Comparison of ENCODE assay signal across 1 cellular context in the genomic region with DNA sequence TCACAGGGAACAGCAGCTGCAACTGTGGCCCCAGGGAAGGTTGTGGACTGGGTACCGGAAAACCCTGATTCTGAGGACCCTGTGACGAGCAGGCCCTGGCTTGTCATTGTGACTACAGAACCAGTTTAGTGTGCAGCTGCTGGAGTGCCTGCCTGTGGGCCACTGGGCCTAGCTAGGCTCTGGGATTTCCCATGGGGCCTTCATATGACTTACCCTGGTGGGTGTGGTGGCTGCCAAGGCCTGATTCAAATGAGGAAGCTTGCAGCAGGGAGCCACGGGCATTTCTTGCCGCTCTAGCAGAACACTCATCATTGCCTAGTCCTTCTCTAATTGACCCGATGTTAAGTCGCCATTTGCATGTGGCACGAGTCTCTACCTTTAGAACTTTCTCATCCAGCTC.
TF ChIP-seq lines count a peak whose summit lies in the region.

No MANE protein-coding gene starts in this region.

TF ChIP-seq in GM23338, 12 proteins besides CTCF, POLR2A, EP300 and RAD21 (continued from another document):
- TF ChIP-seq, protein P1, sequence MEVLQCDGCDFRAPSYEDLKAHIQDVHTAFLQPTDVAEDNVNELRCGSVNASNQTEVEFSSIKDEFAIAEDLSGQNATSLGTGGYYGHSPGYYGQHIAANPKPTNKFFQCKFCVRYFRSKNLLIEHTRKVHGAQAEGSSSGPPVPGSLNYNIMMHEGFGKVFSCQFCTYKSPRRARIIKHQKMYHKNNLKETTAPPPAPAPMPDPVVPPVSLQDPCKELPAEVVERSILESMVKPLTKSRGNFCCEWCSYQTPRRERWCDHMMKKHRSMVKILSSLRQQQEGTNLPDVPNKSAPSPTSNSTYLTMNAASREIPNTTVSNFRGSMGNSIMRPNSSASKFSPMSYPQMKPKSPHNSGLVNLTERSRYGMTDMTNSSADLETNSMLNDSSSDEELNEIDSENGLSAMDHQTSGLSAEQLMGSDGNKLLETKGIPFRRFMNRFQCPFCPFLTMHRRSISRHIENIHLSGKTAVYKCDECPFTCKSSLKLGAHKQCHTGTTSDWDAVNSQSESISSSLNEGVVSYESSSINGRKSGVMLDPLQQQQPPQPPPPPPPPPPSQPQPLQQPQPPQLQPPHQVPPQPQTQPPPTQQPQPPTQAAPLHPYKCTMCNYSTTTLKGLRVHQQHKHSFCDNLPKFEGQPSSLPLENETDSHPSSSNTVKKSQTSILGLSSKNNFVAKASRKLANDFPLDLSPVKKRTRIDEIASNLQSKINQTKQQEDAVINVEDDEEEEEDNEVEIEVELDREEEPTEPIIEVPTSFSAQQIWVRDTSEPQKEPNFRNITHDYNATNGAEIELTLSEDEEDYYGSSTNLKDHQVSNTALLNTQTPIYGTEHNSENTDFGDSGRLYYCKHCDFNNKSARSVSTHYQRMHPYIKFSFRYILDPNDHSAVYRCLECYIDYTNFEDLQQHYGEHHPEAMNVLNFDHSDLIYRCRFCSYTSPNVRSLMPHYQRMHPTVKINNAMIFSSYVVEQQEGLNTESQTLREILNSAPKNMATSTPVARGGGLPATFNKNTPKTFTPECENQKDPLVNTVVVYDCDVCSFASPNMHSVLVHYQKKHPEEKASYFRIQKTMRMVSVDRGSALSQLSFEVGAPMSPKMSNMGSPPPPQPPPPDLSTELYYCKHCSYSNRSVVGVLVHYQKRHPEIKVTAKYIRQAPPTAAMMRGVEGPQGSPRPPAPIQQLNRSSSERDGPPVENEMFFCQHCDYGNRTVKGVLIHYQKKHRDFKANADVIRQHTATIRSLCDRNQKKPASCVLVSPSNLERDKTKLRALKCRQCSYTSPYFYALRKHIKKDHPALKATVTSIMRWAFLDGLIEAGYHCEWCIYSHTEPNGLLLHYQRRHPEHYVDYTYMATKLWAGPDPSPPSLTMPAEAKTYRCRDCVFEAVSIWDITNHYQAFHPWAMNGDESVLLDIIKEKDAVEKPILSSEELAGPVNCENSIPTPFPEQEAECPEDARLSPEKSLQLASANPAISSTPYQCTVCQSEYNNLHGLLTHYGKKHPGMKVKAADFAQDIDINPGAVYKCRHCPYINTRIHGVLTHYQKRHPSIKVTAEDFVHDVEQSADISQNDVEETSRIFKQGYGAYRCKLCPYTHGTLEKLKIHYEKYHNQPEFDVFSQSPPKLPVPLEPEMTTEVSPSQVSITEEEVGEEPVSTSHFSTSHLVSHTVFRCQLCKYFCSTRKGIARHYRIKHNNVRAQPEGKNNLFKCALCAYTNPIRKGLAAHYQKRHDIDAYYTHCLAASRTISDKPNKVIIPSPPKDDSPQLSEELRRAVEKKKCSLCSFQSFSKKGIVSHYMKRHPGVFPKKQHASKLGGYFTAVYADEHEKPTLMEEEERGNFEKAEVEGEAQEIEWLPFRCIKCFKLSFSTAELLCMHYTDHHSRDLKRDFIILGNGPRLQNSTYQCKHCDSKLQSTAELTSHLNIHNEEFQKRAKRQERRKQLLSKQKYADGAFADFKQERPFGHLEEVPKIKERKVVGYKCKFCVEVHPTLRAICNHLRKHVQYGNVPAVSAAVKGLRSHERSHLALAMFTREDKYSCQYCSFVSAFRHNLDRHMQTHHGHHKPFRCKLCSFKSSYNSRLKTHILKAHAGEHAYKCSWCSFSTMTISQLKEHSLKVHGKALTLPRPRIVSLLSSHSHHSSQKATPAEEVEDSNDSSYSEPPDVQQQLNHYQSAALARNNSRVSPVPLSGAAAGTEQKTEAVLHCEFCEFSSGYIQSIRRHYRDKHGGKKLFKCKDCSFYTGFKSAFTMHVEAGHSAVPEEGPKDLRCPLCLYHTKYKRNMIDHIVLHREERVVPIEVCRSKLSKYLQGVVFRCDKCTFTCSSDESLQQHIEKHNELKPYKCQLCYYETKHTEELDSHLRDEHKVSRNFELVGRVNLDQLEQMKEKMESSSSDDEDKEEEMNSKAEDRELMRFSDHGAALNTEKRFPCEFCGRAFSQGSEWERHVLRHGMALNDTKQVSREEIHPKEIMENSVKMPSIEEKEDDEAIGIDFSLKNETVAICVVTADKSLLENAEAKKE (CRISPR knock-in tag; IDR thresholded peaks at IDR 0.05) = no peak
- TF ChIP-seq STAT1 (IDR thresholded peaks at IDR 0.05; ENCODE audit: unreplicated experiment) = no peak
- TF ChIP-seq NANOG (IDR thresholded peaks at IDR 0.05; ENCODE audit: borderline replicate concordance) = no peak
- TF ChIP-seq EZH2phosphoT487 (IDR thresholded peaks at IDR 0.05; ENCODE audit: unreplicated experiment) = no peak
- no peak for TF ChIP-seq POLR2AphosphoS5 (IDR thresholded peaks at IDR 0.05; ENCODE audit: low read depth)
- TF ChIP-seq, protein P2, sequence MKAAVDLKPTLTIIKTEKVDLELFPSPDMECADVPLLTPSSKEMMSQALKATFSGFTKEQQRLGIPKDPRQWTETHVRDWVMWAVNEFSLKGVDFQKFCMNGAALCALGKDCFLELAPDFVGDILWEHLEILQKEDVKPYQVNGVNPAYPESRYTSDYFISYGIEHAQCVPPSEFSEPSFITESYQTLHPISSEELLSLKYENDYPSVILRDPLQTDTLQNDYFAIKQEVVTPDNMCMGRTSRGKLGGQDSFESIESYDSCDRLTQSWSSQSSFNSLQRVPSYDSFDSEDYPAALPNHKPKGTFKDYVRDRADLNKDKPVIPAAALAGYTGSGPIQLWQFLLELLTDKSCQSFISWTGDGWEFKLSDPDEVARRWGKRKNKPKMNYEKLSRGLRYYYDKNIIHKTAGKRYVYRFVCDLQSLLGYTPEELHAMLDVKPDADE (IDR thresholded peaks at IDR 0.05) = no peak
- TF ChIP-seq, protein P3, sequence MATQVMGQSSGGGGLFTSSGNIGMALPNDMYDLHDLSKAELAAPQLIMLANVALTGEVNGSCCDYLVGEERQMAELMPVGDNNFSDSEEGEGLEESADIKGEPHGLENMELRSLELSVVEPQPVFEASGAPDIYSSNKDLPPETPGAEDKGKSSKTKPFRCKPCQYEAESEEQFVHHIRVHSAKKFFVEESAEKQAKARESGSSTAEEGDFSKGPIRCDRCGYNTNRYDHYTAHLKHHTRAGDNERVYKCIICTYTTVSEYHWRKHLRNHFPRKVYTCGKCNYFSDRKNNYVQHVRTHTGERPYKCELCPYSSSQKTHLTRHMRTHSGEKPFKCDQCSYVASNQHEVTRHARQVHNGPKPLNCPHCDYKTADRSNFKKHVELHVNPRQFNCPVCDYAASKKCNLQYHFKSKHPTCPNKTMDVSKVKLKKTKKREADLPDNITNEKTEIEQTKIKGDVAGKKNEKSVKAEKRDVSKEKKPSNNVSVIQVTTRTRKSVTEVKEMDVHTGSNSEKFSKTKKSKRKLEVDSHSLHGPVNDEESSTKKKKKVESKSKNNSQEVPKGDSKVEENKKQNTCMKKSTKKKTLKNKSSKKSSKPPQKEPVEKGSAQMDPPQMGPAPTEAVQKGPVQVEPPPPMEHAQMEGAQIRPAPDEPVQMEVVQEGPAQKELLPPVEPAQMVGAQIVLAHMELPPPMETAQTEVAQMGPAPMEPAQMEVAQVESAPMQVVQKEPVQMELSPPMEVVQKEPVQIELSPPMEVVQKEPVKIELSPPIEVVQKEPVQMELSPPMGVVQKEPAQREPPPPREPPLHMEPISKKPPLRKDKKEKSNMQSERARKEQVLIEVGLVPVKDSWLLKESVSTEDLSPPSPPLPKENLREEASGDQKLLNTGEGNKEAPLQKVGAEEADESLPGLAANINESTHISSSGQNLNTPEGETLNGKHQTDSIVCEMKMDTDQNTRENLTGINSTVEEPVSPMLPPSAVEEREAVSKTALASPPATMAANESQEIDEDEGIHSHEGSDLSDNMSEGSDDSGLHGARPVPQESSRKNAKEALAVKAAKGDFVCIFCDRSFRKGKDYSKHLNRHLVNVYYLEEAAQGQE (IDR thresholded peaks at IDR 0.05; ENCODE audit: unreplicated experiment) = no peak
- TF ChIP-seq EZH2 (IDR thresholded peaks at IDR 0.05; ENCODE audit: low read depth, unreplicated experiment) = no peak
